29 cellular contexts compared by ENCODE assay signal in the genomic region with DNA sequence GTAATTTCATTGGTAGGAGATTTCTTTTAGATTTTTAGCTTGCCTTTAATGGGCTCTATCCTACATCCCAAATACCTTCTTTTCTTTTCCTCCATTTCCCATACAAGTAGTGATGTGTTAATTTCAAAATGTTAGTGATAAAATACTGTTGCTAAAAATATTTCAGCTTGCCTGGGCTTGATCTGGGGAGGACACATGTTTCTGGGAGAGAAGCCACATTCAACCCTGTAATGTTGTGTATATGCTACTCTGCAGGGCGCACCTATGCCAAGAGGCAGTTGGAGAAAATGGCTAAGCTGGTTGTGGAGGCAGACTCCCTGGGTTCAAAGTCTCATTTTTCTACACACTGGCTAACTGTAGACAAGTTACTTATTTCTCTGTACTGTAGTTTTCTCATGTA. TPM values are rescaled to one million over a fixed set of nuclear protein-coding genes. Genes with fewer than 3 reads are reported as not detected.
"Had no signal": no experiment of that assay in that cellular context is flagged by ENCODE, and none has a peak within 500 bp of the region (broad histone marks: within the 10 kb centered on the region; RNA-seq: fewer than 3 reads in every experiment).

No MANE protein-coding gene starts in this region.

- H3K4me1 Mint-ChIP-seq: activated CD4-positive, alpha-beta T cell treated with anti-CD3 and anti-CD28 coated beads for 36 hours; activated CD4-positive, alpha-beta T cell treated with anti-CD3 and anti-CD28 coated beads, Interleukin-2, amount 10 ng/mL, durations not matched to agents 7 days and 5 days; activated naive CD4-positive, alpha-beta T cell treated with anti-CD3 and anti-CD28 coated beads, Interleukin-2, amount 10 ng/mL, durations not matched to agents 7 days and 5 days; activated naive CD8-positive, alpha-beta T cell treated with anti-CD3 and anti-CD28 coated beads, Interleukin-2, amount 50 U/mL, for 24 hours had no signal

- H3K4me3 Mint-ChIP-seq: activated CD4-positive, alpha-beta T cell treated with anti-CD3 and anti-CD28 coated beads for 36 hours; activated CD4-positive, alpha-beta T cell treated with anti-CD3 and anti-CD28 coated beads, Interleukin-2, amount 10 ng/mL, durations not matched to agents 7 days and 5 days; activated CD8-positive, alpha-beta T cell treated with anti-CD3 and anti-CD28 coated beads, Interleukin-2, amount 10 ng/mL, durations not matched to agents 7 days and 5 days; activated naive CD4-positive, alpha-beta T cell treated with anti-CD3 and anti-CD28 coated beads, Interleukin-2, amount 10 ng/mL, durations not matched to agents 7 days and 5 days; activated naive CD8-positive, alpha-beta T cell; activated naive CD8-positive, alpha-beta T cell treated with anti-CD3 and anti-CD28 coated beads, Interleukin-2, amount 50 U/mL, for 24 hours; activated T-cell treated with anti-CD3 and anti-CD28 coated beads, Interleukin-2, amount 50 U/mL, for 24 hours; T-helper 1 cell treated with Interleukin-12 subunit alpha and Interleukin-12 subunit beta and Interleukin-4 antibody, amounts not matched to agents 30 μg/mL and 1 μg/mL, for 36 hours; T-helper 2 cell treated with Interferon-gamma antibody and Interleukin-4, amounts not matched to agents 5 μg/mL and 100 μg/mL, for 36 hours; WTC11 had no signal

- H3K27ac ChIP-seq: brain microvascular endothelial cell, SJSA1 had no signal

- H3K27me3 ChIP-seq: brain microvascular endothelial cell, SJSA1 had no signal

- DNase-seq: activated CD4-positive, alpha-beta T cell treated with anti-CD3 and anti-CD28 coated beads for 36 hours; activated CD4-positive, alpha-beta T cell treated with anti-CD3 and anti-CD28 coated beads, Interleukin-2, amount 10 ng/mL, durations not matched to agents 7 days and 5 days; activated CD4-positive, alpha-beta T cell treated with anti-CD3 and anti-CD28 coated beads, Interleukin-2, amount 50 U/mL, for 48 hours; activated CD8-positive, alpha-beta T cell treated with anti-CD3 and anti-CD28 coated beads, Interleukin-2, amount 10 ng/mL, durations not matched to agents 7 days and 5 days; activated effector memory CD4-positive, alpha-beta T cell treated with Interleukin-2 at 50 U/mL for 16 hours; activated naive CD4-positive, alpha-beta T cell treated with anti-CD3 and anti-CD28 coated beads, Interleukin-2, amount 10 ng/mL, durations not matched to agents 7 days and 5 days; activated naive CD8-positive, alpha-beta T cell treated with anti-CD3 and anti-CD28 coated beads, Interleukin-2, amount 50 U/mL, for 24 hours; activated T-cell treated with anti-CD3 and anti-CD28 coated beads, Interleukin-2, amount 50 U/mL, for 24 hours; anterior cingulate cortex; brain microvascular endothelial cell; Kasumi-1; KG1; MM.1S; MV-4-11; NCI-H1092; NCI-H1436 treated with DMSO at 0.1 percent for 48 hours; NCI-H1694 treated with DMSO at 0.1 percent for 48 hours; NCI-H2029; NCI-H345; NCI-H524 treated with DMSO at 0.1 percent for 48 hours; SHP77 treated with DMSO at 0.1 percent for 48 hours; SK-N-SH had no signal

- H3K4me3 ChIP-seq: SJSA1 had no signal

- H3K36me3 Mint-ChIP-seq: activated naive CD4-positive, alpha-beta T cell treated with anti-CD3 and anti-CD28 coated beads, Interleukin-2, amount 10 ng/mL, durations not matched to agents 7 days and 5 days; activated naive CD8-positive, alpha-beta T cell had no signal

- H3K27ac Mint-ChIP-seq: activated CD4-positive, alpha-beta T cell treated with anti-CD3 and anti-CD28 coated beads for 36 hours; activated CD4-positive, alpha-beta T cell treated with anti-CD3 and anti-CD28 coated beads, Interleukin-2, amount 10 ng/mL, durations not matched to agents 7 days and 5 days; activated CD8-positive, alpha-beta T cell treated with anti-CD3 and anti-CD28 coated beads, Interleukin-2, amount 10 ng/mL, durations not matched to agents 7 days and 5 days; activated naive CD4-positive, alpha-beta T cell treated with anti-CD3 and anti-CD28 coated beads, Interleukin-2, amount 10 ng/mL, durations not matched to agents 7 days and 5 days; activated naive CD8-positive, alpha-beta T cell; activated naive CD8-positive, alpha-beta T cell treated with anti-CD3 and anti-CD28 coated beads, Interleukin-2, amount 50 U/mL, for 24 hours; activated T-cell treated with anti-CD3 and anti-CD28 coated beads, Interleukin-2, amount 50 U/mL, for 24 hours; T-helper 1 cell treated with Interleukin-12 subunit alpha and Interleukin-12 subunit beta and Interleukin-4 antibody, amounts not matched to agents 30 μg/mL and 1 μg/mL, for 36 hours; T-helper 2 cell treated with Interferon-gamma antibody and Interleukin-4, amounts not matched to agents 5 μg/mL and 100 μg/mL, for 36 hours; WTC11 had no signal

- H3K27me3 Mint-ChIP-seq: activated CD4-positive, alpha-beta T cell treated with anti-CD3 and anti-CD28 coated beads for 36 hours; activated CD4-positive, alpha-beta T cell treated with anti-CD3 and anti-CD28 coated beads, Interleukin-2, amount 10 ng/mL, durations not matched to agents 7 days and 5 days; activated naive CD4-positive, alpha-beta T cell treated with anti-CD3 and anti-CD28 coated beads, Interleukin-2, amount 10 ng/mL, durations not matched to agents 7 days and 5 days; activated naive CD8-positive, alpha-beta T cell treated with anti-CD3 and anti-CD28 coated beads, Interleukin-2, amount 50 U/mL, for 24 hours; activated T-cell treated with anti-CD3 and anti-CD28 coated beads, Interleukin-2, amount 50 U/mL, for 24 hours had no signal

- ATAC-seq: activated CD4-positive, alpha-beta T cell treated with anti-CD3 and anti-CD28 coated beads for 36 hours; activated CD4-positive, CD25-positive, alpha-beta regulatory T cell treated with anti-CD3 and anti-CD28 coated beads, Interleukin-2, amount 50 U/mL, for 24 hours; activated CD8-positive, alpha-beta T cell treated with anti-CD3 and anti-CD28 coated beads, Interleukin-2, amount 10 ng/mL, durations not matched to agents 7 days and 5 days; activated naive CD8-positive, alpha-beta T cell treated with anti-CD3 and anti-CD28 coated beads, Interleukin-2, amount 50 U/mL, for 24 hours; Panc1; WTC11 had no signal

- H3K36me3 ChIP-seq: brain microvascular endothelial cell had no signal

- H3K9me3 ChIP-seq: SJSA1, SK-N-SH had no signal

RNA-seq across cellular contexts. Expression of a gene that starts 26.3 kb away (rescaled TPM):
- total RNA-seq: activated CD4-positive, alpha-beta T cell treated with anti-CD3 and anti-CD28 coated beads for 36 hours; activated CD4-positive, alpha-beta T cell treated with anti-CD3 and anti-CD28 coated beads, Interleukin-2, amount 10 ng/mL, durations not matched to agents 7 days and 5 days; activated CD8-positive, alpha-beta T cell treated with anti-CD3 and anti-CD28 coated beads, Interleukin-2, amount 10 ng/mL, durations not matched to agents 7 days and 5 days had no signal
